ENCODE assay signal across 21 cellular contexts in the genomic region with DNA sequence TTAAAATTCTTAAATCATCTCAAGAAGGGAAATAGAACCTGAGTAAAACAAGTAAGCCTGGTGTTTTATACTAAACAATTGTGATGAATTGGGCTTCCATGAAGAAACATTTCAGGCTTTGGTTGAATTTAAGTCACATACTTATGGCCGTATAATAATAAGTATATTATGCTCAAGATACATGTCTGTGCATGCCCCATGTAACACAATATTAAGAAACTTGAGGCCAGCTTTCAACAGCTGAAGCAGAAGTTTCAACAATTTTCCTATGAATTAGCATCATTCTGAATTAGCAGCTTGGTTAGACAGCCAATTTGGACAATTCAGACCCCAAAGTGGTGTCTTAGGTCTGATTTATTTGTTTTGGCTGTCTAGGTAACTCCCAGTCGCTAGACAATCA.
A peak's percentile ranks its signal among the peaks of the same experiment; 100 is the strongest.
DNase-seq lines count a peak whose midpoint lies in the region; ATAC-seq and TF ChIP-seq lines count a peak whose summit lies in the region.
"Had no signal": no experiment of that assay in that cellular context is flagged by ENCODE, and none has a peak within 500 bp of the region (broad histone marks: within the 10 kb centered on the region; RNA-seq: fewer than 3 reads in every experiment).

No MANE protein-coding gene starts in this region.

- H3K36me3 Mint-ChIP-seq in GM23338 (ENCODE audit: low read depth): no peaks in the 10 kb centered on the region
- H3K36me3 Mint-ChIP-seq in nephron (ENCODE audit: low read depth): peaks cover 3% of the 10 kb centered on the region
- H3K36me3 Mint-ChIP-seq in glutamatergic neuron (ENCODE audit: unreplicated experiment): no peaks in the 10 kb centered on the region
- H3K36me3 Mint-ChIP-seq: CD8-positive, alpha-beta T cell; T-cell had no signal

- no peak overlapping the region for H3K27ac ChIP-seq in GM23338 (ENCODE audit: low read depth)
- H3K27ac ChIP-seq in mammary epithelial cell (ENCODE audit: insufficient read depth, low read depth, low read length): peak overlapping the region; percentile 80
- H3K27ac ChIP-seq: BLaER1 had no signal

- peaks cover 6% of the 10 kb centered on the region for H3K4me1 Mint-ChIP-seq in GM23338
- peaks cover 78% of the 10 kb centered on the region for H3K4me1 Mint-ChIP-seq in nephron
- no peaks in the 10 kb centered on the region for H3K4me1 Mint-ChIP-seq in glutamatergic neuron (ENCODE audit: low read depth, unreplicated experiment)
- H3K4me1 Mint-ChIP-seq: T-cell had no signal

- no peaks in the 10 kb centered on the region for H3K79me2 ChIP-seq in GM23338 (replicated peaks; ENCODE audit: insufficient read depth)
- no peaks in the 10 kb centered on the region for H3K79me2 ChIP-seq in mammary epithelial cell (ENCODE audit: insufficient read depth, low read length)

- no peak overlapping the region for H3K27ac Mint-ChIP-seq in GM23338
- H3K27ac Mint-ChIP-seq in nephron: peak overlapping the region; percentile 86 to 97 (median 95)
- H3K27ac Mint-ChIP-seq in glutamatergic neuron (ENCODE audit: unreplicated experiment): no peak overlapping the region
- H3K27ac Mint-ChIP-seq: CD8-positive, alpha-beta T cell; T-cell had no signal

- no peak for ATAC-seq in GM23338
- ATAC-seq: CD8-positive, alpha-beta T cell; SK-N-SH treated with all-trans-retinoic acid at 6 μM for 48 hours; T-cell had no signal

- CTCF ChIA-PET in mammary epithelial cell (lab: Charles Lee; ENCODE audit: low non-redundant PET): no interaction called here

- WGBS in mammary epithelial cell (ENCODE audit: low coverage, missing lambda C conversion rate): 0% methylated on average over 2 of the region's 2 CpGs

- DNase-seq in GM23338 (ENCODE audit: low spot score) (no peak), NCI-H446 (lab: John Stamatoyannopoulos, UW) (peak; percentile 76), mammary epithelial cell (peak; percentile 67), GM20000 (ENCODE audit: low spot score) (no peak), DMS79 (lab: John Stamatoyannopoulos, UW) (no peak), glutamatergic neuron (no peak)
- DNase-seq: CD8-positive, alpha-beta T cell; DND-41; H7; Kasumi-1; NCI-H1092 treated with DMSO at 0.1 percent for 48 hours; NCI-H1694; NCI-H345; NCI-H526 treated with DMSO at 0.1 percent for 48 hours; NK-92 treated with Interleukin-12 subunit alpha and Interleukin-12 subunit beta, amount 100 ng/mL, for 24 hours; RPMI8226; SIG-M5; T-cell had no signal

- H3K9me3 Mint-ChIP-seq in GM23338 (peaks cover 4% of the 10 kb centered on the region; the same call in 1 of the 3 replicates), nephron (peaks cover 3% of the 10 kb centered on the region), glutamatergic neuron (ENCODE audit: unreplicated experiment) (no peaks in the 10 kb centered on the region)
- H3K9me3 Mint-ChIP-seq: CD8-positive, alpha-beta T cell; T-cell had no signal

- H3K27me3 Mint-ChIP-seq in GM23338 (ENCODE audit: insufficient read depth, low read depth, poor library complexity) (peaks cover 6% of the 10 kb centered on the region), nephron (ENCODE audit: low read depth) (peaks cover 8% of the 10 kb centered on the region), glutamatergic neuron (ENCODE audit: unreplicated experiment) (no peaks in the 10 kb centered on the region)

- H3K27me3 ChIP-seq in GM23338 (ENCODE audit: insufficient read depth) (no peaks in the 10 kb centered on the region), mammary epithelial cell (ENCODE audit: insufficient read depth, low read length) (no peaks in the 10 kb centered on the region)
- H3K27me3 ChIP-seq: BLaER1 had no signal

- H2AFZ ChIP-seq in GM23338 (peak overlapping the region; percentile 29; the same call in 1 of the 2 replicates), mammary epithelial cell (ENCODE audit: low read depth, low read length) (peak overlapping the region; percentile 92)

- BruUV-seq in mammary epithelial cell (replicated peaks; lab: Mats Ljungman, UMichigan): no TSS peak

- no peak overlapping the region for H3K4me2 ChIP-seq in GM23338
- H3K4me2 ChIP-seq in mammary epithelial cell (ENCODE audit: insufficient read depth, low read depth, low read length): peak overlapping the region; percentile 43
- H3K4me2 ChIP-seq: BLaER1 had no signal

- no peaks in the 10 kb centered on the region for H3F3A ChIP-seq in GM23338 (replicated peaks; ENCODE audit: low read depth)

- H3K36me3 ChIP-seq in GM23338 (ENCODE audit: insufficient read depth) (no peaks in the 10 kb centered on the region), mammary epithelial cell (ENCODE audit: insufficient read depth, low read length) (no peaks in the 10 kb centered on the region)
- H3K36me3 ChIP-seq: BLaER1 had no signal

- no peaks in the 10 kb centered on the region for H3K4me1 ChIP-seq in GM23338 (ENCODE audit: insufficient read depth)
- H3K4me1 ChIP-seq in mammary epithelial cell (ENCODE audit: insufficient read depth, low read length): peaks cover 27% of the 10 kb centered on the region

- dilution Hi-C loops in mammary epithelial cell (cut with HindIII; ENCODE audit: low sequenced_read_pairs): no loop called here

- TF ChIP-seq CTCF in GM23338 (conservative IDR thresholded peaks at IDR 0.05; ENCODE audit: low read depth in 2 of 2): no peak
- TF ChIP-seq CTCF in mammary epithelial cell (conservative IDR thresholded peaks at IDR 0.05 in 1 of 2, IDR thresholded peaks at IDR 0.05 in 1 of 2; ENCODE audit: extremely low read depth in 1 of 2, insufficient read depth in 1 of 2, low read depth in 1 of 2, low read length in 2 of 2): no peak
- TF ChIP-seq CTCF in nephron (IDR thresholded peaks at IDR 0.05; ENCODE audit: unreplicated experiment in 3 of 3): no peak
- TF ChIP-seq CTCF in GM20000 (IDR thresholded peaks at IDR 0.05; ENCODE audit: extremely low read depth, missing control alignments): no peak
- no peak for TF ChIP-seq CTCF in glutamatergic neuron (IDR thresholded peaks at IDR 0.05; ENCODE audit: partially characterized antibody, unreplicated experiment)

- H3K4me3 ChIP-seq in GM23338 (no peak overlapping the region), mammary epithelial cell (replicated peaks in 1 of 3; ENCODE audit: insufficient read depth in 1 of 3, low read depth in 2 of 3, low read length in 3 of 3) (no peak overlapping the region)
- H3K4me3 ChIP-seq: BLaER1 had no signal

- in situ Hi-C loops in mammary epithelial cell (cut with MboI; ENCODE audit: low sequenced_read_pairs in 2 of 2): no loop called here

- no peak overlapping the region for H3K4me3 Mint-ChIP-seq in GM23338
- H3K4me3 Mint-ChIP-seq in nephron: no peak overlapping the region
- no peak overlapping the region for H3K4me3 Mint-ChIP-seq in glutamatergic neuron (ENCODE audit: unreplicated experiment)
- H3K4me3 Mint-ChIP-seq: CD8-positive, alpha-beta T cell; T-cell had no signal

- peaks cover 9% of the 10 kb centered on the region; the same call in 1 of the 2 replicates for H3K9me2 ChIP-seq in GM23338 (ENCODE audit: insufficient read depth)

- no peaks in the 10 kb centered on the region for H3K9me3 ChIP-seq in mammary epithelial cell (replicated peaks; ENCODE audit: insufficient read depth, low read length)
- H3K9me3 ChIP-seq: BLaER1 had no signal

- intact Hi-C loops in mammary epithelial cell (cut with micrococcal nuclease): no loop called here

- no peaks in the 10 kb centered on the region for H4K20me1 ChIP-seq in GM23338 (replicated peaks; ENCODE audit: insufficient read depth)
- H4K20me1 ChIP-seq in mammary epithelial cell (ENCODE audit: insufficient read depth, low read length): no peaks in the 10 kb centered on the region
- H4K20me1 ChIP-seq: BLaER1 had no signal

- H3K9ac ChIP-seq in mammary epithelial cell (ENCODE audit: insufficient read depth, low read length): peak overlapping the region; percentile 59
- H3K9ac ChIP-seq: BLaER1 had no signal

TF ChIP-seq in GM23338, 12 proteins besides CTCF, POLR2A, EP300 and RAD21:
- TF ChIP-seq EZH2phosphoT487 (IDR thresholded peaks at IDR 0.05; ENCODE audit: unreplicated experiment): no peak
- TF ChIP-seq, protein P1, sequence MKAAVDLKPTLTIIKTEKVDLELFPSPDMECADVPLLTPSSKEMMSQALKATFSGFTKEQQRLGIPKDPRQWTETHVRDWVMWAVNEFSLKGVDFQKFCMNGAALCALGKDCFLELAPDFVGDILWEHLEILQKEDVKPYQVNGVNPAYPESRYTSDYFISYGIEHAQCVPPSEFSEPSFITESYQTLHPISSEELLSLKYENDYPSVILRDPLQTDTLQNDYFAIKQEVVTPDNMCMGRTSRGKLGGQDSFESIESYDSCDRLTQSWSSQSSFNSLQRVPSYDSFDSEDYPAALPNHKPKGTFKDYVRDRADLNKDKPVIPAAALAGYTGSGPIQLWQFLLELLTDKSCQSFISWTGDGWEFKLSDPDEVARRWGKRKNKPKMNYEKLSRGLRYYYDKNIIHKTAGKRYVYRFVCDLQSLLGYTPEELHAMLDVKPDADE (IDR thresholded peaks at IDR 0.05): no peak
- TF ChIP-seq ZNF114 (CRISPR knock-in tag; IDR thresholded peaks at IDR 0.05): no peak

Comparison
In these comparisons a context has a peak if more than half of its experiments do, and no peak if none do; other contexts are left out.
1. DNase-seq: peak in NCI-H446 (2 of 2) and mammary epithelial cell (single experiment); none in GM23338 (single experiment), GM20000 (single experiment), DMS79 (single experiment) and glutamatergic neuron (single experiment).
2. H3K27ac Mint-ChIP-seq: peak in nephron (3 of 3); none in GM23338 (single experiment) and glutamatergic neuron (single experiment).